1 cellular context compared by ENCODE assay signal in the genomic region with DNA sequence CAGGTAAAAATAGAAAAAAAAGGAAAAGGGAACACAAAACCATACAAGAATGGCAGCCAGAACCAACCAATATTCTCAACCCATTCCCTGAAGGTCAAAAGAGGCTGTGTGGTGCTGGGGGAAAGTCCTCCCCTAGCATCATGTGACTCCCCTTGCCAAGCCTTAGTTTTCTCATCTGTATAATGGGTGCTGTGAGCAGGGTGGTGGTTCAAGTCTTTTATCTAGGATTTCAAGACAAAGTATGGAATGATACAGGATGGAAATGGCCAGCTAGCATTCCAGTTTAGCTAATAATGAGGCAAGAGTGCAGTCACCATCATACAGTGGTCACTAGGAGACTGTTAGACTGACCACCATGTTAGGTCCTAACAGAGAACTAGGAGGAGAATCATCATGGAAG.
TF ChIP-seq lines count a peak whose summit lies in the region.

No MANE protein-coding gene starts in this region.

TF ChIP-seq in K562, 482 proteins besides CTCF, POLR2A, EP300 and RAD21 (continues in another document):
- TF ChIP-seq FOXA3 (CRISPR knock-in tag; conservative IDR thresholded peaks at IDR 0.05 in 1 of 2, IDR thresholded peaks at IDR 0.05 in 1 of 2): no peak
- no peak for TF ChIP-seq ZNF717 (CRISPR knock-in tag; IDR thresholded peaks at IDR 0.05)
- no peak for TF ChIP-seq FOXP4 (CRISPR knock-in tag; IDR thresholded peaks at IDR 0.05; ENCODE audit: borderline replicate concordance)
- no peak for TF ChIP-seq ERF (CRISPR knock-in tag; IDR thresholded peaks at IDR 0.05)
- no peak for TF ChIP-seq HEY1 (CRISPR knock-in tag; IDR thresholded peaks at IDR 0.05; ENCODE audit: borderline replicate concordance)
- TF ChIP-seq RCOR1 (IDR thresholded peaks at IDR 0.05; ENCODE audit: borderline replicate concordance in 1 of 2, low read depth in 2 of 2, low read length in 2 of 2): 0 out of 4 replicates have a peak, but pooled peaks of 1 of the 2 experiments have one; percentile 23
- TF ChIP-seq CBX1 (IDR thresholded peaks at IDR 0.05; ENCODE audit: low read depth): no peak
- no peak for TF ChIP-seq NEUROD1 (IDR thresholded peaks at IDR 0.05; ENCODE audit: borderline replicate concordance, low read depth, low read length, partially characterized antibody)
- peak; percentile 95 for TF ChIP-seq RBM25 (IDR thresholded peaks at IDR 0.05; ENCODE audit: low read depth, low read length, severe bottlenecking)
- TF ChIP-seq GTF2E2 (tag; IDR thresholded peaks at IDR 0.05): no peak
- TF ChIP-seq, protein P1, sequence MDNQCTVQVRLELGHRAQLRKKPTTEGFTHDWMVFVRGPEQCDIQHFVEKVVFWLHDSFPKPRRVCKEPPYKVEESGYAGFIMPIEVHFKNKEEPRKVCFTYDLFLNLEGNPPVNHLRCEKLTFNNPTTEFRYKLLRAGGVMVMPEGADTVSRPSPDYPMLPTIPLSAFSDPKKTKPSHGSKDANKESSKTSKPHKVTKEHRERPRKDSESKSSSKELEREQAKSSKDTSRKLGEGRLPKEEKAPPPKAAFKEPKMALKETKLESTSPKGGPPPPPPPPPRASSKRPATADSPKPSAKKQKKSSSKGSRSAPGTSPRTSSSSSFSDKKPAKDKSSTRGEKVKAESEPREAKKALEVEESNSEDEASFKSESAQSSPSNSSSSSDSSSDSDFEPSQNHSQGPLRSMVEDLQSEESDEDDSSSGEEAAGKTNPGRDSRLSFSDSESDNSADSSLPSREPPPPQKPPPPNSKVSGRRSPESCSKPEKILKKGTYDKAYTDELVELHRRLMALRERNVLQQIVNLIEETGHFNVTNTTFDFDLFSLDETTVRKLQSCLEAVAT (IDR thresholded peaks at IDR 0.05): no peak
- no peak for TF ChIP-seq NUFIP1 (IDR thresholded peaks at IDR 0.05; ENCODE audit: partially characterized antibody)
- no peak for TF ChIP-seq AFF1 (IDR thresholded peaks at IDR 0.05; ENCODE audit: low read depth in 1 of 2, partially characterized antibody in 2 of 2)
- TF ChIP-seq ZNF780A (CRISPR knock-in tag; IDR thresholded peaks at IDR 0.05): no peak
- no peak for TF ChIP-seq ZNF436 (CRISPR knock-in tag; IDR thresholded peaks at IDR 0.05)
- TF ChIP-seq KAT2B (IDR thresholded peaks at IDR 0.05; ENCODE audit: low read depth, low read length): no peak
- no peak for TF ChIP-seq ZBTB8A (IDR thresholded peaks at IDR 0.05; ENCODE audit: partially characterized antibody)
- TF ChIP-seq KLF10 (CRISPR knock-in tag; IDR thresholded peaks at IDR 0.05): no peak
- TF ChIP-seq SMARCA5 (IDR thresholded peaks at IDR 0.05): peak; percentile 18; the same call in 1 of the 2 replicates
- no peak for TF ChIP-seq CHD7 (IDR thresholded peaks at IDR 0.05; ENCODE audit: low read depth, low read length)
- no peak for TF ChIP-seq AFF4 (CRISPR knock-in tag; IDR thresholded peaks at IDR 0.05)
- no peak for TF ChIP-seq TBP (optimal IDR thresholded peaks at IDR 0.05; ENCODE audit: low read depth, low read length)
- TF ChIP-seq ETV6 (IDR thresholded peaks at IDR 0.05; ENCODE audit: borderline replicate concordance in 1 of 2, low read depth in 2 of 2, low read length in 1 of 2): no peak
- TF ChIP-seq ETV6 (CRISPR knock-in tag; IDR thresholded peaks at IDR 0.05; ENCODE audit: borderline replicate concordance): no peak
- TF ChIP-seq TAF9B (IDR thresholded peaks at IDR 0.05; ENCODE audit: partially characterized antibody): no peak
- TF ChIP-seq TCF7 (IDR thresholded peaks at IDR 0.05; ENCODE audit: borderline replicate concordance): no peak
- peak; percentile 95 for TF ChIP-seq BCOR (IDR thresholded peaks at IDR 0.05)
